ENCODE assay signal across 17 cellular contexts in the genomic region with DNA sequence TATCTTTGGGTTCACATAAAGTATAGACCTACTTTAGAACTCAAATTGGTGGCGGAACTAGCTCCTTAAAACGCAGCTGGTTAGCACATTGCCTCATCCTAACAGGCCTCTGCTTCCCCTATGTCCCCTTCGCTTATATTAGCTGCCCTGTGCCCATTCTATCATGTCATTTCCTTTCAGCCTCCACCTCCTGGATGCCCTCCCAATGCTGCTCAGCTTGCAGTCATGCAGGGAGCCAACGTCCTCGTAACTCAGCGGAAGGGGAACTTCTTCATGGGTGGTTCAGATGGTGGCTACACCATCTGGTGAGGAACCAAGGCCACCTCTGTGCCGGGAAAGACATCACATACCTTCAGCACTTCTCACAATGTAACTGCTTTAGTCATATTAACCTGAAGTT. TPM values are rescaled to one million over a fixed set of nuclear protein-coding genes. Genes with fewer than 3 reads are reported as not detected.
A peak's percentile ranks its signal among the peaks of the same experiment; 100 is the strongest.
DNase-seq lines count a peak whose midpoint lies in the region; ATAC-seq, FAIRE-seq and TF ChIP-seq lines count a peak whose summit lies in the region.
"Had no signal": no experiment of that assay in that cellular context is flagged by ENCODE, and none has a peak within 500 bp of the region (broad histone marks: within the 10 kb centered on the region; RNA-seq: fewer than 3 reads in every experiment).

No MANE protein-coding gene starts in this region.

- H3K27ac ChIP-seq in adrenal gland (peak overlapping the region in 2 of 5 donors; percentile 70 to 100), pancreas (no peak overlapping the region)
- H3K27ac ChIP-seq: neural progenitor cell had no signal

- peaks cover 40% of the 10 kb centered on the region for H3K36me3 Mint-ChIP-seq in T-helper 1 cell treated with Interleukin-12 subunit alpha and Interleukin-12 subunit beta and Interleukin-4 antibody, amounts not matched to agents 30 μg/mL and 1 μg/mL, for 36 hours (ENCODE audit: low read depth)
- H3K36me3 Mint-ChIP-seq in nephron (ENCODE audit: low read depth), result peaks cover 37% of the 10 kb centered on the region

- H3K27me3 ChIP-seq in adrenal gland (no peaks in the 10 kb centered on the region), pancreas (no peaks in the 10 kb centered on the region)
- H3K27me3 ChIP-seq: neural progenitor cell had no signal

- H3K36me3 ChIP-seq in adrenal gland (replicated peaks in 1 of 2) (peaks cover 0 to 43% of the 10 kb centered on the region in 2 donors), pancreas (peaks cover 0 to 27% (median 8%) of the 10 kb centered on the region in 3 donors)

- no peak for DNase-seq in T-helper 1 cell
- DNase-seq in NB4 (ENCODE audit: low read depth), result peak; percentile 54
- DNase-seq in adrenal gland, result peak in 6 of 7 donors; percentile 31 to 72 (median 54)
- no peak for DNase-seq in stimulated activated CD4-positive, alpha-beta T cell treated with anti-CD3 and anti-CD28 coated beads, Interleukin-15, amount 100 ng/mL, for 24 hours
- no peak for DNase-seq in pancreas
- no peak for DNase-seq in NCI-H345 (lab: John Stamatoyannopoulos, UW)
- DNase-seq: activated CD4-positive, alpha-beta T cell treated with anti-CD3 and anti-CD28 coated beads, Interleukin-2, amount 10 ng/mL, durations not matched to agents 7 days and 5 days; Calu3; dermis blood vessel endothelial cell; NCI-H446 treated with DMSO at 0.1 percent for 48 hours; stimulated activated CD4-positive, alpha-beta T cell treated with anti-CD3 and anti-CD28 coated beads, Interleukin-4, amount 100 ng/mL, for 4 hours had no signal

- H3K4me3 Mint-ChIP-seq in T-helper 1 cell treated with Interleukin-12 subunit alpha and Interleukin-12 subunit beta and Interleukin-4 antibody, amounts not matched to agents 30 μg/mL and 1 μg/mL, for 36 hours, result peak overlapping the region; percentile 15
- H3K4me3 Mint-ChIP-seq in nephron, result peak overlapping the region in 2 of 3 experiments; percentile 32 to 73
- H3K4me3 Mint-ChIP-seq: activated CD4-positive, alpha-beta T cell treated with anti-CD3 and anti-CD28 coated beads, Interleukin-2, amount 10 ng/mL, durations not matched to agents 7 days and 5 days; neural progenitor cell had no signal

- intact Hi-C loops in adrenal gland (cut with DNase I) (no loop called here), pancreas (cut with DNase I) (no loop called here)

- no peak for ATAC-seq in pancreas
- ATAC-seq: sciatic nerve had no signal

- no peaks in the 10 kb centered on the region for H3K27me3 Mint-ChIP-seq in T-helper 1 cell treated with Interleukin-12 subunit alpha and Interleukin-12 subunit beta and Interleukin-4 antibody, amounts not matched to agents 30 μg/mL and 1 μg/mL, for 36 hours (ENCODE audit: low read depth)
- no peaks in the 10 kb centered on the region for H3K27me3 Mint-ChIP-seq in nephron (ENCODE audit: low read depth)
- H3K27me3 Mint-ChIP-seq: activated CD4-positive, alpha-beta T cell treated with anti-CD3 and anti-CD28 coated beads, Interleukin-2, amount 10 ng/mL, durations not matched to agents 7 days and 5 days had no signal

- 61 to 75% (median 70%) methylated on average over 7 of the region's 7 CpGs for WGBS in adrenal gland, 4 donors
- 69 to 82% methylated on average over 7 of the region's 7 CpGs for WGBS in pancreas, 2 donors

- no peak for TF ChIP-seq CTCF in NB4 (IDR thresholded peaks at IDR 0.05; ENCODE audit: low read depth, low read length)
- no peak for TF ChIP-seq CTCF in adrenal gland (IDR thresholded peaks at IDR 0.05)
- no peak for TF ChIP-seq CTCF in nephron (IDR thresholded peaks at IDR 0.05; ENCODE audit: unreplicated experiment in 3 of 3)
- no peak for TF ChIP-seq CTCF in pancreas (IDR thresholded peaks at IDR 0.05)

- no peak for TF ChIP-seq POLR2A in NB4 (IDR thresholded peaks at IDR 0.05; ENCODE audit: extremely low read depth, insufficient read length)
- no peak for TF ChIP-seq POLR2A in adrenal gland (IDR thresholded peaks at IDR 0.05)

- no peak for FAIRE-seq in pancreas (lab: Jason Lieb, UNC)
- FAIRE-seq: GM18507, urothelium cell line had no signal

- H3K4me1 Mint-ChIP-seq in T-helper 1 cell treated with Interleukin-12 subunit alpha and Interleukin-12 subunit beta and Interleukin-4 antibody, amounts not matched to agents 30 μg/mL and 1 μg/mL, for 36 hours (ENCODE audit: low read depth), result peaks cover 56% of the 10 kb centered on the region
- H3K4me1 Mint-ChIP-seq in nephron, result peaks cover 20% of the 10 kb centered on the region

- peak overlapping the region; percentile 20 for H3K27ac Mint-ChIP-seq in T-helper 1 cell treated with Interleukin-12 subunit alpha and Interleukin-12 subunit beta and Interleukin-4 antibody, amounts not matched to agents 30 μg/mL and 1 μg/mL, for 36 hours
- peak overlapping the region in 1 of 3 experiments; percentile 14 for H3K27ac Mint-ChIP-seq in nephron
- H3K27ac Mint-ChIP-seq: neural progenitor cell had no signal

- H3K9me3 ChIP-seq in adrenal gland (replicated peaks in 1 of 3), result no peaks in the 10 kb centered on the region
- H3K9me3 ChIP-seq in pancreas, result no peaks in the 10 kb centered on the region

- H3K9me3 Mint-ChIP-seq in T-helper 1 cell treated with Interleukin-12 subunit alpha and Interleukin-12 subunit beta and Interleukin-4 antibody, amounts not matched to agents 30 μg/mL and 1 μg/mL, for 36 hours, result no peaks in the 10 kb centered on the region
- H3K9me3 Mint-ChIP-seq in nephron, result no peaks in the 10 kb centered on the region
- H3K9me3 Mint-ChIP-seq: activated CD4-positive, alpha-beta T cell treated with anti-CD3 and anti-CD28 coated beads, Interleukin-2, amount 10 ng/mL, durations not matched to agents 7 days and 5 days; neural progenitor cell had no signal

- peaks cover 8 to 39% of the 10 kb centered on the region in 2 donors for H3K4me1 ChIP-seq in adrenal gland (replicated peaks in 1 of 2)
- peaks cover 5 to 16% (median 9%) of the 10 kb centered on the region in 3 donors for H3K4me1 ChIP-seq in pancreas

- H3K4me3 ChIP-seq in NB4 (ENCODE audit: low read depth, low read length), result no peak overlapping the region
- no peak overlapping the region for H3K4me3 ChIP-seq in adrenal gland
- H3K4me3 ChIP-seq in pancreas, result no peak overlapping the region
- H3K4me3 ChIP-seq: neural progenitor cell had no signal

RNA-seq across cellular contexts. Expression of gene DAZAP2, which starts 3.5 kb away (rescaled TPM):
- total RNA-seq in adrenal gland, result 100 to 1,000 TPM; 146 to 454 (median 233) TPM
- 100 to 1,000 TPM in 2 of 3 donors, 10 to 100 TPM in 1; 85.8 to 279 (median 116) TPM for polyA plus RNA-seq in adrenal gland
- total RNA-seq in pancreas, result 100 to 1,000 TPM in 1 of 6 donors, 10 to 100 TPM in 5; 43.1 to 104 (median 62.7) TPM
- 100 to 1,000 TPM in 1 of 2 donors, 10 to 100 TPM in 1; 55.7 to 123 TPM for polyA plus RNA-seq in pancreas

RNA-seq across cellular contexts. Expression of gene POU6F1, which starts 24.3 kb away (rescaled TPM):
- 10 to 100 TPM in 4 of 8 donors, 1 to 10 TPM in 4; 3.4 to 19.3 (median 10.6) TPM for total RNA-seq in adrenal gland
- polyA plus RNA-seq in adrenal gland, result 10 to 100 TPM in 2 of 3 donors, 1 to 10 TPM in 1; 2.2 to 18.2 (median 16.9) TPM
- total RNA-seq in pancreas, result 1 to 10 TPM; 4.8 to 7.6 (median 6.3) TPM
- polyA plus RNA-seq in pancreas, result 10 to 100 TPM; 11.1 to 12.9 TPM

RNA-seq across cellular contexts. Expression of gene SMAGP, which starts 28.1 kb away (rescaled TPM):
- total RNA-seq in adrenal gland, result 10 to 100 TPM in 6 of 8 donors, 1 to 10 TPM in 2; 2.7 to 32.6 (median 14.7) TPM
- 10 to 100 TPM in 1 of 3 donors, 1 to 10 TPM in 2; 6.0 to 10.9 (median 9.9) TPM for polyA plus RNA-seq in adrenal gland
- 1 to 10 TPM; 3.4 to 9.7 (median 7.2) TPM for total RNA-seq in pancreas
- 1 to 10 TPM; 4.9 to 6.4 TPM for polyA plus RNA-seq in pancreas

Comparison
In these comparisons a context has a peak if more than half of its experiments do, and no peak if none do; other contexts are left out.
1. DNase-seq: peak in NB4 (single experiment) and adrenal gland (6 of 7); none in T-helper 1 cell (0 of 5), stimulated activated CD4-positive, alpha-beta T cell treated with anti-CD3 and anti-CD28 coated beads, Interleukin-15, amount 100 ng/mL, for 24 hours (single experiment), pancreas (0 of 6) and NCI-H345 (single experiment).